ENCODE assay signal across 8 cellular contexts in the genomic region with DNA sequence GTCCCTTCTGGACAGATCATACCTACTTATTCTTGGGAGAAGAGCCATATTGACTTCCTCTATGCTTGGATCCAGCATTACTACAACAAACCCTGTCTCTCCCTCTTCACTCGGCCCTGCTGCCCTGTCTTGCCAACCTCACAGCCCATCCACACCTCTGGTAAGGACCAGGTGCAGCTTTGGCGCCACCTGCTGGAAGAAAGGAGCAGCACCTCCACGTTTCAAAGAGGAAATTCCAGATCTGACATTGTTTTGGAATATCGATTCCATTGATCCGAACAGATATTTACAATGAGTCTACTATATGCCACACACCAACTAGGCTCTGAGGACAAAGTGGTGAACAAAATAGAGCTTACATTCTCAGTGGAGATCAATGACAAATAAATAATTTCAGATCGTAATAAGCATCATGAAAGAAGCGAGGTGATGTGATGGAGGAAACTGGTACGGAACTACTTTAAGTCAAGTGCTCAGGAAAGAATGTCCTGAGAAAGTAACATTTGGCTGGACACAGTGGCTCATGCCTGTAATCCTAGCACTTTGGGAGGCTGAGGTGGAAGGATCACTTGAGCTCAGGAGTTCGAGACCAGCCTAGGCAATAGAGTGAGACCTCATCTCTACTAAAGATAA. TPM values are rescaled to one million over a fixed set of nuclear protein-coding genes. Genes with fewer than 3 reads are reported as not detected.
DNase-seq lines count a peak whose midpoint lies in the region; ATAC-seq, FAIRE-seq and TF ChIP-seq lines count a peak whose summit lies in the region.

No MANE protein-coding gene starts in this region.

- H3K23ac ChIP-seq in H1 (ENCODE audit: insufficient read length) (no peak overlapping the region), mesendoderm (ENCODE audit: low read length) (no peak overlapping the region)

- peak overlapping the region; percentile 19; the same call in 1 of the 2 replicates for H2BK12ac ChIP-seq in H1 (ENCODE audit: low read depth, low read length)

- no peak overlapping the region for H3K14ac ChIP-seq in H1 (ENCODE audit: insufficient read length)

- no peaks in the 10 kb centered on the region for H3K9me3 Mint-ChIP-seq in activated CD8-positive, alpha-beta T cell treated with anti-CD3 and anti-CD28 coated beads, Interleukin-2, amount 10 ng/mL, durations not matched to agents 7 days and 5 days (ENCODE audit: insufficient read depth)

- H3K79me2 ChIP-seq in H1 (ENCODE audit: control insufficient read depth in 1 of 2, insufficient read depth in 2 of 2, low read length in 2 of 2) (no peaks in the 10 kb centered on the region), mesendoderm (ENCODE audit: control insufficient read depth, insufficient read depth, low read length) (no peaks in the 10 kb centered on the region)

- H3K9me3 ChIP-seq in H1 (ENCODE audit: insufficient read depth in 2 of 2, low read depth in 1 of 2, low read length in 1 of 2) = 0 out of 4 replicates have a peak, but pooled peaks cover 0 to 4% of the 10 kb centered on the region in 2 experiments

- DNase-seq in C1 segment of cervical spinal cord (lab: John Stamatoyannopoulos, UW) (peak in 11 of 14 donors; percentile 17 to 72 (median 32)), HEK293T (ENCODE audit: extremely low spot score) (peak; percentile 83), NCI-H748 treated with DMSO at 0.1 percent for 48 hours (lab: John Stamatoyannopoulos, UW) (peak; percentile 100), H1 (ENCODE audit: low read depth in 1 of 2, low spot score in 2 of 2) (peak; percentile 38 to 85), mesendoderm (peak; percentile 79)
- peak; percentile 78 for DNase-seq in activated CD8-positive, alpha-beta T cell treated with anti-CD3 and anti-CD28 coated beads, Interleukin-2, amount 10 ng/mL, durations not matched to agents 7 days and 5 days
- peak; percentile 38 to 62 for DNase-seq in stimulated activated CD8-positive, alpha-beta memory T cell treated with anti-CD3 and anti-CD28 coated beads, Interleukin-4, amount 100 ng/mL, for 1 hour (ENCODE audit: low read depth in 2 of 2, low spot score in 1 of 2)

- peaks cover 0 to 3% (median 0%) of the 10 kb centered on the region in 4 experiments; a peak in 2 of 7 replicates for H3K4me1 ChIP-seq in H1 (replicated peaks in 1 of 4; ENCODE audit: control insufficient read depth in 3 of 4, insufficient read depth in 4 of 4, low read length in 3 of 4)
- H3K4me1 ChIP-seq in mesendoderm (ENCODE audit: control insufficient read depth, low read depth, low read length) = no peaks in the 10 kb centered on the region

- peak; percentile 86 for FAIRE-seq in H1 (lab: Jason Lieb, UNC)

- H3K4me3 Mint-ChIP-seq in activated CD8-positive, alpha-beta T cell treated with anti-CD3 and anti-CD28 coated beads, Interleukin-2, amount 10 ng/mL, durations not matched to agents 7 days and 5 days = no peak overlapping the region

- no peaks in the 10 kb centered on the region for H3K36me3 Mint-ChIP-seq in activated CD8-positive, alpha-beta T cell treated with anti-CD3 and anti-CD28 coated beads, Interleukin-2, amount 10 ng/mL, durations not matched to agents 7 days and 5 days (ENCODE audit: low read depth)

- peak; percentile 98 to 99 for TF ChIP-seq RAD21 in H1 (IDR thresholded peaks at IDR 0.05 in 1 of 2, conservative IDR thresholded peaks at IDR 0.05 in 1 of 2; ENCODE audit: low read depth in 2 of 2, low read length in 2 of 2)

- H3K56ac ChIP-seq in H1 (replicated peaks; ENCODE audit: insufficient read length, low read depth, low read length) (no peak overlapping the region), mesendoderm (ENCODE audit: low read length) (peak overlapping the region; percentile 22)

- H4K5ac ChIP-seq in H1 (ENCODE audit: insufficient read length, low read depth, low read length) (no peak overlapping the region), mesendoderm (ENCODE audit: low read length) (no peak overlapping the region)

- H2BK5ac ChIP-seq in H1 (ENCODE audit: low read depth, low read length) (no peak overlapping the region), mesendoderm (ENCODE audit: low read length) (no peak overlapping the region)

- no peak for TF ChIP-seq POLR2A in H1 (IDR thresholded peaks at IDR 0.05; ENCODE audit: control extremely low read depth in 1 of 2, low read depth in 2 of 2, low read length in 2 of 2)

- H3K27ac ChIP-seq in H1 (ENCODE audit: low read depth, low read length) (no peak overlapping the region), mesendoderm (ENCODE audit: low read depth, low read length) (no peak overlapping the region)

- no peak overlapping the region for H3K4me3 ChIP-seq in H1 (ENCODE audit: extremely low read depth in 1 of 4, insufficient read depth in 2 of 4, low read depth in 3 of 4, low read length in 4 of 4)
- no peak overlapping the region for H3K4me3 ChIP-seq in mesendoderm (ENCODE audit: low read length)

- peak; percentile 89 to 98 (median 96) for TF ChIP-seq CTCF in H1 (IDR thresholded peaks at IDR 0.05; ENCODE audit: control extremely low read depth in 1 of 3, insufficient read depth in 1 of 3, low read depth in 1 of 3, low read length in 3 of 3)

- H3K4me1 Mint-ChIP-seq in activated CD8-positive, alpha-beta T cell treated with anti-CD3 and anti-CD28 coated beads, Interleukin-2, amount 10 ng/mL, durations not matched to agents 7 days and 5 days (ENCODE audit: low read depth) = peaks cover 5% of the 10 kb centered on the region

- POLR2A ChIA-PET in HEK293T (lab: Yijun Ruan, JAX) (interaction anchor here (0.7 kb wide), 1 partner anchor 13 kb away, joined by 3 read pairs; no protein-coding TSS in a partner anchor), H1 (lab: Charles Lee; ENCODE audit: partially characterized antibody) (interaction anchor here (0.6 to 3.3 kb wide), 6 partner anchors 53 to 80 kb away, joined by 3 to 11 read pairs (median 4); a partner anchor contains a TSS)
- POLR2A ChIA-PET in activated CD8-positive, alpha-beta T cell treated with anti-CD3 and anti-CD28 coated beads, Interleukin-2, amount 10 ng/mL, durations not matched to agents 7 days and 5 days (lab: Charles Lee) = no interaction called here

- no peak overlapping the region for H2AFZ ChIP-seq in H1 (ENCODE audit: low read length)

- H3K36me3 ChIP-seq in H1 (ENCODE audit: control insufficient read depth in 2 of 4, insufficient read depth in 4 of 4, low read length in 3 of 4) (peaks cover 2 to 13% (median 7%) of the 10 kb centered on the region in 4 experiments; a peak in 6 of 8 replicates), mesendoderm (ENCODE audit: control insufficient read depth, insufficient read depth, low read length) (peaks cover 5% of the 10 kb centered on the region)

- H2AK5ac ChIP-seq in H1 (ENCODE audit: low read depth, low read length) (no peak overlapping the region), mesendoderm (ENCODE audit: low read length) (no peak overlapping the region)

- no peaks in the 10 kb centered on the region for H4K20me1 ChIP-seq in H1 (replicated peaks in 1 of 2; ENCODE audit: control insufficient read depth in 1 of 2, insufficient read depth in 2 of 2, low read length in 2 of 2)

- H3K27me3 ChIP-seq in H1 (replicated peaks in 1 of 4; ENCODE audit: control insufficient read depth in 3 of 4, extremely low read depth in 1 of 4, insufficient read depth in 3 of 4, low read length in 3 of 4) (no peaks in the 10 kb centered on the region), mesendoderm (ENCODE audit: insufficient read depth, low read length, poor library complexity) (no peaks in the 10 kb centered on the region)

- no peaks in the 10 kb centered on the region for H3K79me1 ChIP-seq in H1 (ENCODE audit: low read depth, low read length)
- no peaks in the 10 kb centered on the region for H3K79me1 ChIP-seq in mesendoderm (ENCODE audit: low read length)

- no peak overlapping the region for H2BK120ac ChIP-seq in H1 (replicated peaks; ENCODE audit: low read depth, low read length)
- no peak overlapping the region for H2BK120ac ChIP-seq in mesendoderm (ENCODE audit: low read depth, low read length)

- peak overlapping the region; percentile 45 for H4K91ac ChIP-seq in H1 (replicated peaks; ENCODE audit: insufficient read length, low read length)

- no peak overlapping the region for H3K27ac Mint-ChIP-seq in activated CD8-positive, alpha-beta T cell treated with anti-CD3 and anti-CD28 coated beads, Interleukin-2, amount 10 ng/mL, durations not matched to agents 7 days and 5 days

- H3K23me2 ChIP-seq in H1 (ENCODE audit: low read depth, low read length) = no peaks in the 10 kb centered on the region

- TF ChIP-seq EP300 in H1 (IDR thresholded peaks at IDR 0.05; ENCODE audit: borderline replicate concordance in 1 of 2, low read depth in 2 of 2, low read length in 2 of 2) = no peak

- H4K8ac ChIP-seq in H1 (ENCODE audit: extremely low read depth, insufficient read depth, low read length) (no peak overlapping the region), mesendoderm (ENCODE audit: low read depth, low read length) (no peak overlapping the region)

- peak; percentile 77 for ATAC-seq in activated CD8-positive, alpha-beta T cell treated with anti-CD3 and anti-CD28 coated beads, Interleukin-2, amount 10 ng/mL, durations not matched to agents 7 days and 5 days
- no peak for ATAC-seq in GM18858 (IDR thresholded peaks at IDR 0.05; ENCODE audit: unreplicated experiment)

- no peak overlapping the region for H2BK15ac ChIP-seq in H1 (ENCODE audit: low read length)
- no peak overlapping the region for H2BK15ac ChIP-seq in mesendoderm (replicated peaks; ENCODE audit: low read depth)

- H3K9ac ChIP-seq in H1 (replicated peaks in 1 of 4; ENCODE audit: extremely low read depth in 1 of 4, low read depth in 3 of 4, low read length in 3 of 4) = no peak overlapping the region
- no peak overlapping the region for H3K9ac ChIP-seq in mesendoderm (ENCODE audit: low read length)

- CTCF ChIA-PET in HEK293T (lab: Yijun Ruan, JAX) = interaction anchor here (0.6 to 4.0 kb wide), 16 partner anchors 9 to 465 kb away, joined by 3 to 58 read pairs (median 4); no protein-coding TSS in a partner anchor
- CTCF ChIA-PET in activated CD8-positive, alpha-beta T cell treated with anti-CD3 and anti-CD28 coated beads, Interleukin-2, amount 10 ng/mL, durations not matched to agents 7 days and 5 days (lab: Charles Lee) = interaction anchor here (0.6 to 9.6 kb wide), 39 partner anchors 8 to 538 kb away, joined by 3 to 99 read pairs (median 5); a partner anchor contains a TSS
- CTCF ChIA-PET in H1 (lab: Charles Lee; ENCODE audit: partially characterized antibody) = interaction anchor here (0.5 to 12.8 kb wide), 46 partner anchors 8 to 890 kb away, joined by 3 to 263 read pairs (median 5); a partner anchor contains a TSS

- no peak overlapping the region for H3K4me2 ChIP-seq in H1 (ENCODE audit: insufficient read depth in 1 of 2, low read depth in 2 of 2, low read length in 2 of 2)
- H3K4me2 ChIP-seq in mesendoderm (ENCODE audit: low read length) = no peak overlapping the region

- H3K4ac ChIP-seq in H1 (replicated peaks; ENCODE audit: insufficient read length, low read depth, low read length) (no peak overlapping the region), mesendoderm (ENCODE audit: low read depth, low read length) (no peak overlapping the region)

- WGBS in H1 (ENCODE audit: extremely low coverage in 1 of 2, insufficient coverage in 1 of 2, insufficient read length in 1 of 2, insufficient replicate concordance in 2 of 2, low coverage in 1 of 2, low lambda C conversion rate in 2 of 2, missing lambda C conversion rate in 1 of 2), 2 experiments = 56% methylated on average over 9 of the region's 9 CpGs; no CpG with 5 or more reads in 1 of the 2 experiments
- no CpG with 5 or more reads among the region's 9 CpGs for WGBS in mesendoderm (ENCODE audit: extremely low coverage, insufficient coverage, low lambda C conversion rate)

- H3K27me3 Mint-ChIP-seq in activated CD8-positive, alpha-beta T cell treated with anti-CD3 and anti-CD28 coated beads, Interleukin-2, amount 10 ng/mL, durations not matched to agents 7 days and 5 days (ENCODE audit: low read depth) = no peaks in the 10 kb centered on the region

- no peak overlapping the region for H2BK20ac ChIP-seq in H1 (ENCODE audit: low read length)

- H3K18ac ChIP-seq in H1 (ENCODE audit: extremely low read depth, low read length) = no peak overlapping the region
- no peak overlapping the region for H3K18ac ChIP-seq in mesendoderm (ENCODE audit: low read length)

RNA-seq across cellular contexts. Expression of a gene that starts 18.7 kb away (rescaled TPM):
- total RNA-seq in activated CD8-positive, alpha-beta T cell treated with anti-CD3 and anti-CD28 coated beads, Interleukin-2, amount 10 ng/mL, durations not matched to agents 7 days and 5 days = 1 to 10 TPM; 4.1 TPM
- 25.9 and 26.6 TPM in 2 replicates for total RNA-seq in H1 (2021; fragmentation: NEBNext Ultra II Directional; extraction: Animal tissue kit (Norgen Biotek cat#: 25700))
- polyA plus RNA-seq in H1 (2011; rRNA removed) = 18.3 and 25.6 TPM in 2 replicates
- 16.4 TPM for polyA plus RNA-seq in H1 (2011; cell fraction: cytosol; rRNA removed)
- polyA plus RNA-seq in H1 (2011; cell fraction: nucleus; rRNA removed) = 42.3 TPM
- polyA plus RNA-seq in H1 (2012, experiment 1 of 2) = 16.5 to 19.4 TPM (median 18.4 TPM) in 4 replicates
- 19.5 TPM for polyA plus RNA-seq in H1 (2012, experiment 2 of 2)
- polyA plus RNA-seq in H1 (2013, experiment 1 of 2) = 37.7 TPM
- polyA plus RNA-seq in H1 (2013, experiment 2 of 2) = 38.4 TPM
- 20.3 and 31.0 TPM in 2 replicates for polyA minus RNA-seq in H1 (2011; rRNA and poly(A)+ RNA removed)
- polyA minus RNA-seq in H1 (2011; cell fraction: cytosol; rRNA and poly(A)+ RNA removed) = 6.8 TPM
- 18.5 TPM for polyA minus RNA-seq in H1 (2011; cell fraction: nucleus; rRNA and poly(A)+ RNA removed)
- polyA plus RNA-seq in mesendoderm (2013, experiment 1 of 2) = 13.6 TPM
- 14.1 TPM for polyA plus RNA-seq in mesendoderm (2013, experiment 2 of 2)

Comparison
In these comparisons a context has a peak if more than half of its experiments do, and no peak if none do; other contexts are left out.
1. DNase-seq: peak in every context shown above with its lines; median percentile 100 in NCI-H748 treated with DMSO at 0.1 percent for 48 hours; 83 in HEK293T; 79 in mesendoderm; 78 in activated CD8-positive, alpha-beta T cell treated with anti-CD3 and anti-CD28 coated beads, Interleukin-2, amount 10 ng/mL, durations not matched to agents 7 days and 5 days; 62 in H1; 50 in stimulated activated CD8-positive, alpha-beta memory T cell treated with anti-CD3 and anti-CD28 coated beads, Interleukin-4, amount 100 ng/mL, for 1 hour; 32 in C1 segment of cervical spinal cord.